26 cellular contexts compared by ENCODE assay signal in the genomic region with DNA sequence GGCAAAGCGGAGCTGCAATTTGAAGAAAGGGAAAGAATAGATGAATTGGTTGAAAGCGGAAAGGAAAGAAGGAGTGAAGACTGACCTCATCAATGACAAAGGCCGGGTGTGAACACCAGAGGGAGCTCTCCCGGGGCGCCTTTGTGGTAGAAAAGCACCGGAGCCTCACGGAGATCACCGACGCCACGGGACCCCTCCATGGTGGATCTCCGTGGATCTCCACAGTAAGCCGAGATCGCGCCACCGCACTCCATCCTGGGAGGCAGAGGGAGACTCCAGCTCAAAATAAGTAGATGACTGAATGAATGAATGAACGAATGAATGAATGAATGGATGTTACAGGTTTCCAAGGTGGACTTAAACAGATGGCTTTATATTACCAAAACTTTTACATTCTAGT. TPM values are rescaled to one million over a fixed set of nuclear protein-coding genes. Genes with fewer than 3 reads are reported as not detected.
DNase-seq lines count a peak whose midpoint lies in the region; ATAC-seq, FAIRE-seq and TF ChIP-seq lines count a peak whose summit lies in the region.
"Had no signal": no experiment of that assay in that cellular context is flagged by ENCODE, and none has a peak within 500 bp of the region (broad histone marks: within the 10 kb centered on the region; RNA-seq: fewer than 3 reads in every experiment).

No MANE protein-coding gene starts in this region.

- no peak for ATAC-seq in natural killer cell
- ATAC-seq: activated T-cell treated with anti-CD3 and anti-CD28 coated beads, Interleukin-2, amount 50 U/mL, for 4 hours; left lung; mucosa of descending colon had no signal

- H3K4me2 ChIP-seq in OCI-LY7 (ENCODE audit: low read length) (peak overlapping the region; percentile 73; the same call in 1 of the 2 replicates), H1 (ENCODE audit: insufficient read depth in 1 of 2, low read depth in 2 of 2, low read length in 2 of 2) (no peak overlapping the region)
- H3K4me2 ChIP-seq: smooth muscle cell had no signal

- no peak for DNase-seq in OCI-LY7 (ENCODE audit: low spot score)
- DNase-seq in H1 (ENCODE audit: low read depth in 1 of 2, low spot score in 2 of 2), result peak in 1 of 2 experiments; percentile 80
- no peak for DNase-seq in natural killer cell
- no peak for DNase-seq in erythroblast (lab: John Stamatoyannopoulos, UW)
- no peak for DNase-seq in kidney
- no peak for DNase-seq in NCI-H2227 (lab: John Stamatoyannopoulos, UW; ENCODE audit: unreplicated experiment)
- DNase-seq: ACHN; activated CD4-positive, CD25-positive, alpha-beta regulatory T cell; activated naive CD4-positive, alpha-beta T cell treated with anti-CD3 and anti-CD28 coated beads for 36 hours; activated T-cell treated with anti-CD3 and anti-CD28 coated beads, Interleukin-2, amount 50 U/mL, for 4 hours; DMS 273 treated with DMSO at 0.1 percent for 48 hours; mucosa of descending colon; NCI-H1436 treated with DMSO at 0.1 percent for 48 hours; stimulated activated CD4-positive, alpha-beta T cell treated with anti-CD3 and anti-CD28 coated beads, Interleukin-2, amount 100 ng/mL, for 48 hours; stimulated activated naive CD4-positive, alpha-beta T cell treated with Interleukin-2 at 50 U/mL for 16 hours; thyroid gland had no signal

- H3K56ac ChIP-seq in H1 (replicated peaks; ENCODE audit: insufficient read length, low read depth, low read length), result no peak overlapping the region

- no peak overlapping the region for H3K27ac Mint-ChIP-seq in natural killer cell
- H3K27ac Mint-ChIP-seq: activated naive CD4-positive, alpha-beta T cell treated with anti-CD3 and anti-CD28 coated beads for 36 hours; T-helper 2 cell treated with Interferon-gamma antibody and Interleukin-4, amounts not matched to agents 5 μg/mL and 100 μg/mL, for 36 hours had no signal

- peak; percentile 36 for TF ChIP-seq CTCF in 22Rv1 (IDR thresholded peaks at IDR 0.05)
- peak; percentile 26; the same call in 1 of the 2 replicates for TF ChIP-seq CTCF in GM12874 (IDR thresholded peaks at IDR 0.05; ENCODE audit: insufficient read depth, low read depth, low read length)
- peak; percentile 69 for TF ChIP-seq CTCF in OCI-LY7 (conservative IDR thresholded peaks at IDR 0.05; ENCODE audit: low read length)
- TF ChIP-seq CTCF in H1 (IDR thresholded peaks at IDR 0.05; ENCODE audit: control extremely low read depth in 1 of 3, insufficient read depth in 1 of 3, low read depth in 1 of 3, low read length in 3 of 3), result peak; percentile 44 to 68 (median 50)
- TF ChIP-seq CTCF in natural killer cell (IDR thresholded peaks at IDR 0.05), result no peak
- no peak for TF ChIP-seq CTCF in kidney (IDR thresholded peaks at IDR 0.05; ENCODE audit: borderline replicate concordance, extremely low read depth, insufficient read depth)

- no peak overlapping the region for H2BK120ac ChIP-seq in H1 (replicated peaks; ENCODE audit: low read depth, low read length)

- H3K79me1 ChIP-seq in H1 (ENCODE audit: low read depth, low read length), result no peaks in the 10 kb centered on the region

- no peak overlapping the region for H3K18ac ChIP-seq in H1 (ENCODE audit: extremely low read depth, low read length)

- peak; percentile 32 to 44; a peak in 3 of 4 replicates for TF ChIP-seq RAD21 in H1 (IDR thresholded peaks at IDR 0.05 in 1 of 2, conservative IDR thresholded peaks at IDR 0.05 in 1 of 2; ENCODE audit: low read depth in 2 of 2, low read length in 2 of 2)

- peaks cover 52% of the 10 kb centered on the region for H3K36me3 ChIP-seq in OCI-LY7 (ENCODE audit: insufficient read depth, low read length)
- H3K36me3 ChIP-seq in H1 (ENCODE audit: control insufficient read depth in 2 of 4, insufficient read depth in 4 of 4, low read length in 3 of 4), result no peaks in the 10 kb centered on the region
- H3K36me3 ChIP-seq in kidney (ENCODE audit: control insufficient read depth in 1 of 2, insufficient read depth in 2 of 2, low read length in 2 of 2), result no peaks in the 10 kb centered on the region
- H3K36me3 ChIP-seq: esophagus muscularis mucosa, thyroid gland had no signal

- no peak overlapping the region for H2AFZ ChIP-seq in OCI-LY7 (ENCODE audit: low read length)
- no peak overlapping the region for H2AFZ ChIP-seq in H1 (ENCODE audit: low read length)

- WGBS in H1 (ENCODE audit: extremely low coverage in 1 of 2, insufficient coverage in 1 of 2, insufficient read length in 1 of 2, insufficient replicate concordance in 2 of 2, low coverage in 1 of 2, low lambda C conversion rate in 2 of 2, missing lambda C conversion rate in 1 of 2), 2 experiments, result 95 to 100% methylated on average over 1 to 16 of the region's 16 CpGs

- H3K79me2 ChIP-seq in OCI-LY7 (ENCODE audit: insufficient read depth, low read depth, low read length), result peaks cover 57% of the 10 kb centered on the region; the same call in 1 of the 2 replicates
- H3K79me2 ChIP-seq in H1 (ENCODE audit: control insufficient read depth in 1 of 2, insufficient read depth in 2 of 2, low read length in 2 of 2), result no peaks in the 10 kb centered on the region

- no peaks in the 10 kb centered on the region for H3K9me2 ChIP-seq in OCI-LY7 (ENCODE audit: insufficient read depth, low read length)

- no peak overlapping the region for H4K8ac ChIP-seq in H1 (ENCODE audit: extremely low read depth, insufficient read depth, low read length)

- H3K4me1 ChIP-seq in OCI-LY7 (ENCODE audit: insufficient read depth, low read length, poor library complexity, severe bottlenecking) (peaks cover 63% of the 10 kb centered on the region), H1 (replicated peaks in 1 of 4; ENCODE audit: control insufficient read depth in 3 of 4, insufficient read depth in 4 of 4, low read length in 3 of 4) (peaks cover 4 to 15% (median 9%) of the 10 kb centered on the region in 4 experiments), kidney (ENCODE audit: control insufficient read depth in 1 of 2, insufficient read depth in 1 of 2, low read depth in 1 of 2, low read length in 2 of 2) (peaks cover 0 to 5% of the 10 kb centered on the region in 2 donors)
- H3K4me1 ChIP-seq: esophagus muscularis mucosa, thyroid gland had no signal

- H3K23ac ChIP-seq in H1 (ENCODE audit: insufficient read length), result no peak overlapping the region

- no peak overlapping the region for H4K5ac ChIP-seq in H1 (ENCODE audit: insufficient read length, low read depth, low read length)

- POLR2A ChIA-PET in OCI-LY7 (lab: Charles Lee), result interaction anchor here (0.6 to 3.9 kb wide), 7 partner anchors 10 to 306 kb away, joined by 3 to 26 read pairs (median 5); no protein-coding TSS in a partner anchor
- POLR2A ChIA-PET in H1 (lab: Charles Lee; ENCODE audit: partially characterized antibody), result interaction anchor here (1.1 kb wide), 1 partner anchor 17 kb away, joined by 4 read pairs; no protein-coding TSS in a partner anchor

- H2BK5ac ChIP-seq in H1 (ENCODE audit: low read depth, low read length), result no peak overlapping the region

- no peaks in the 10 kb centered on the region for H3K36me3 Mint-ChIP-seq in natural killer cell

- no peaks in the 10 kb centered on the region for H4K20me1 ChIP-seq in OCI-LY7 (ENCODE audit: insufficient read depth, low read length)
- H4K20me1 ChIP-seq in H1 (replicated peaks in 1 of 2; ENCODE audit: control insufficient read depth in 1 of 2, insufficient read depth in 2 of 2, low read length in 2 of 2), result no peaks in the 10 kb centered on the region

- TF ChIP-seq POLR2A in H1 (IDR thresholded peaks at IDR 0.05; ENCODE audit: control extremely low read depth in 1 of 2, low read depth in 2 of 2, low read length in 2 of 2) (no peak), erythroblast (IDR thresholded peaks at IDR 0.05; ENCODE audit: low read length) (no peak)

- H3K4ac ChIP-seq in H1 (replicated peaks; ENCODE audit: insufficient read length, low read depth, low read length), result no peak overlapping the region

- no peak overlapping the region for H3K14ac ChIP-seq in H1 (ENCODE audit: insufficient read length)

- no TSS peak for BruUV-seq in OCI-LY7 (replicated peaks; lab: Mats Ljungman, UMichigan)

- H4K91ac ChIP-seq in H1 (replicated peaks; ENCODE audit: insufficient read length, low read length), result no peak overlapping the region

- H3K27me3 ChIP-seq in H1 (replicated peaks in 1 of 4; ENCODE audit: control insufficient read depth in 3 of 4, extremely low read depth in 1 of 4, insufficient read depth in 3 of 4, low read length in 3 of 4), result no peaks in the 10 kb centered on the region
- H3K27me3 ChIP-seq: esophagus muscularis mucosa, left lung, thyroid gland had no signal

- H3K4me1 Mint-ChIP-seq in natural killer cell, result peaks cover 3 to 6% of the 10 kb centered on the region in 2 donors

- H2BK12ac ChIP-seq in H1 (ENCODE audit: low read depth, low read length), result no peak overlapping the region

- H3K9me3 Mint-ChIP-seq in natural killer cell, result no peaks in the 10 kb centered on the region
- H3K9me3 Mint-ChIP-seq: activated naive CD4-positive, alpha-beta T cell treated with anti-CD3 and anti-CD28 coated beads for 36 hours; activated T-cell treated with anti-CD3 and anti-CD28 coated beads, Interleukin-2, amount 50 U/mL, for 4 hours; central memory CD8-positive, alpha-beta T cell; T-helper 2 cell treated with Interferon-gamma antibody and Interleukin-4, amounts not matched to agents 5 μg/mL and 100 μg/mL, for 36 hours had no signal

- no peaks in the 10 kb centered on the region for H3K27me3 Mint-ChIP-seq in natural killer cell (ENCODE audit: low read depth in 2 of 2)
- H3K27me3 Mint-ChIP-seq: central memory CD8-positive, alpha-beta T cell had no signal

- TF ChIP-seq EP300 in H1 (IDR thresholded peaks at IDR 0.05; ENCODE audit: borderline replicate concordance in 1 of 2, low read depth in 2 of 2, low read length in 2 of 2), result no peak

- CTCF ChIA-PET in OCI-LY7 (lab: Charles Lee; ENCODE audit: unreplicated experiment), result interaction anchor here (0.5 kb wide), 1 partner anchor 228 kb away, joined by 3 read pairs; no protein-coding TSS in a partner anchor
- CTCF ChIA-PET in H1 (lab: Charles Lee; ENCODE audit: partially characterized antibody), result interaction anchor here (0.6 to 2.5 kb wide), 20 partner anchors 9 to 386 kb away, joined by 3 to 28 read pairs (median 4); no protein-coding TSS in a partner anchor

- H3K4me3 Mint-ChIP-seq in natural killer cell, result no peak overlapping the region
- H3K4me3 Mint-ChIP-seq: activated naive CD4-positive, alpha-beta T cell treated with anti-CD3 and anti-CD28 coated beads for 36 hours; activated T-cell treated with anti-CD3 and anti-CD28 coated beads, Interleukin-2, amount 50 U/mL, for 4 hours; CD14-positive monocyte; central memory CD8-positive, alpha-beta T cell; T-helper 2 cell treated with Interferon-gamma antibody and Interleukin-4, amounts not matched to agents 5 μg/mL and 100 μg/mL, for 36 hours had no signal

- intact Hi-C loops in OCI-LY7 (cut with micrococcal nuclease; ENCODE audit: unreplicated experiment) (no loop called here), natural killer cell (cut with micrococcal nuclease) (no loop called here), kidney (cut with DNase I) (no loop called here)

- no peak overlapping the region for H2BK20ac ChIP-seq in H1 (ENCODE audit: low read length)

- H2BK15ac ChIP-seq in H1 (ENCODE audit: low read length), result no peak overlapping the region

- H3K23me2 ChIP-seq in H1 (ENCODE audit: low read depth, low read length), result no peaks in the 10 kb centered on the region

- H3K9me3 ChIP-seq in OCI-LY7 (ENCODE audit: low read length) (no peaks in the 10 kb centered on the region), H1 (ENCODE audit: insufficient read depth in 2 of 2, low read depth in 1 of 2, low read length in 1 of 2) (no peaks in the 10 kb centered on the region), kidney (ENCODE audit: control insufficient read depth in 1 of 2, low read length in 2 of 2) (no peaks in the 10 kb centered on the region)
- H3K9me3 ChIP-seq: esophagus muscularis mucosa, left lung, mucosa of descending colon, thyroid gland had no signal

- H3K4me3 ChIP-seq in OCI-LY7 (ENCODE audit: low read depth, low read length, poor library complexity, severe bottlenecking) (no peak overlapping the region), H1 (ENCODE audit: extremely low read depth in 1 of 4, insufficient read depth in 2 of 4, low read depth in 3 of 4, low read length in 4 of 4) (no peak overlapping the region), kidney (ENCODE audit: low read length in 2 of 2) (no peak overlapping the region)
- H3K4me3 ChIP-seq: esophagus muscularis mucosa, left lung, mucosa of descending colon, smooth muscle cell, thyroid gland had no signal

- FAIRE-seq in H1 (lab: Jason Lieb, UNC) (no peak), kidney (lab: Jason Lieb, UNC) (no peak)
- FAIRE-seq: G401.6 had no signal

- H3K27ac ChIP-seq in 22Rv1 (no peak overlapping the region), OCI-LY7 (ENCODE audit: low read depth, low read length, poor library complexity, severe bottlenecking) (peak overlapping the region; percentile 94), H1 (ENCODE audit: low read depth, low read length) (no peak overlapping the region), kidney (ENCODE audit: low read depth in 2 of 2, low read length in 2 of 2) (no peak overlapping the region)
- H3K27ac ChIP-seq: esophagus muscularis mucosa, HL-60, left lung, thyroid gland had no signal

- H2AK5ac ChIP-seq in H1 (ENCODE audit: low read depth, low read length), result no peak overlapping the region

- H3K9ac ChIP-seq in H1 (replicated peaks in 1 of 4; ENCODE audit: extremely low read depth in 1 of 4, low read depth in 3 of 4, low read length in 3 of 4) (no peak overlapping the region), kidney (ENCODE audit: low read length in 2 of 2) (no peak overlapping the region)

RNA-seq across cellular contexts. Expression of gene GPR160, which starts 25.0 kb away (rescaled TPM):
- 90.5 and 108 TPM in 2 replicates for total RNA-seq in OCI-LY7 (2014; rRNA removed; shearing (Covaris generic))
- total RNA-seq in OCI-LY7 (2022) (115 and 117 TPM in 2 replicates), natural killer cell (1 to 10 TPM; 1.8 to 5.5 (median 3.8) TPM), kidney (24.9 TPM)
- total RNA-seq in H1 (2021; fragmentation: NEBNext Ultra II Directional; extraction: Animal tissue kit (Norgen Biotek cat#: 25700)), result 16.6 and 16.7 TPM in 2 replicates
- polyA plus RNA-seq in H1 (2011; rRNA removed) (8.2 and 14.3 TPM in 2 replicates), kidney (ENCODE audit: insufficient read depth, low read depth, low replicate concordance) (23.7 TPM)
- polyA plus RNA-seq in H1 (2011; cell fraction: cytosol; rRNA removed), result 15.1 TPM
- polyA plus RNA-seq in H1 (2011; cell fraction: nucleus; rRNA removed), result 6.2 TPM
- 6.7 to 9.8 TPM (median 8.9 TPM) in 4 replicates for polyA plus RNA-seq in H1 (2012, experiment 1 of 2)
- 5.7 TPM for polyA plus RNA-seq in H1 (2012, experiment 2 of 2)
- 31.7 TPM for polyA plus RNA-seq in H1 (2013, experiment 1 of 2)
- 30.9 TPM for polyA plus RNA-seq in H1 (2013, experiment 2 of 2)
- polyA minus RNA-seq in H1 (2011; rRNA and poly(A)+ RNA removed), result 7.4 and 10.8 TPM in 2 replicates
- 9.7 TPM for polyA minus RNA-seq in H1 (2011; cell fraction: cytosol; rRNA and poly(A)+ RNA removed)
- polyA minus RNA-seq in H1 (2011; cell fraction: nucleus; rRNA and poly(A)+ RNA removed), result 14.4 TPM

Comparison
In these comparisons a context has a peak if more than half of its experiments do, and no peak if none do; other contexts are left out.
1. CTCF ChIP-seq: peak in 22Rv1 (single experiment), GM12874 (single experiment), OCI-LY7 (single experiment) and H1 (3 of 3); none in natural killer cell (single experiment) and kidney (single experiment).